Comparison of ENCODE assay signal across 1 cellular context in the genomic region with DNA sequence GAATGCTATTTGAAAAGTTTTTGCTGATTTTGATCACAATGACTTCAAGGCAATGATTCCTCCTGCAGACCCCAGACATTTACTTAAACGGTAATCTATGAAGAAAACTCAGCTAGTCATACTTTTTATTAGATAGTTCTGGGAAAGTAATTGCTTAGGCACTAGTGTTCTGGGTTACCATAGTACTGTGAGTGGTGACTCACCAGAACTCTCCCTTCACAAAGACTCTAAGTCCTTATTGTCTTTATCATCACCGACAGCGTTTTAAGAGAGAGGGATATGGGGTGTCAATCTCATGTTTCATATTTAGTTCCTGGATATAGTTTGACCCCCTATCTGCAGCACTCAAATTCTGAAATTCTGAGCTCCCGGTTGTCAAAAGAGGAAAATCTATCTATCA.
TF ChIP-seq lines count a peak whose summit lies in the region.

No MANE protein-coding gene starts in this region.

TF ChIP-seq in WTC11, 78 proteins besides CTCF, POLR2A, EP300 and RAD21 (continued from another document):
- no peak for TF ChIP-seq ZNF425 (CRISPR knock-in tag; conservative IDR thresholded peaks at IDR 0.05)
- TF ChIP-seq, protein P1, sequence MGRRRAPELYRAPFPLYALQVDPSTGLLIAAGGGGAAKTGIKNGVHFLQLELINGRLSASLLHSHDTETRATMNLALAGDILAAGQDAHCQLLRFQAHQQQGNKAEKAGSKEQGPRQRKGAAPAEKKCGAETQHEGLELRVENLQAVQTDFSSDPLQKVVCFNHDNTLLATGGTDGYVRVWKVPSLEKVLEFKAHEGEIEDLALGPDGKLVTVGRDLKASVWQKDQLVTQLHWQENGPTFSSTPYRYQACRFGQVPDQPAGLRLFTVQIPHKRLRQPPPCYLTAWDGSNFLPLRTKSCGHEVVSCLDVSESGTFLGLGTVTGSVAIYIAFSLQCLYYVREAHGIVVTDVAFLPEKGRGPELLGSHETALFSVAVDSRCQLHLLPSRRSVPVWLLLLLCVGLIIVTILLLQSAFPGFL (CRISPR knock-in tag; IDR thresholded peaks at IDR 0.05; ENCODE audit: borderline replicate concordance), result no peak
- TF ChIP-seq USF2 (CRISPR knock-in tag; IDR thresholded peaks at IDR 0.05), result no peak
